8 cellular contexts compared by ENCODE assay signal in the genomic region with DNA sequence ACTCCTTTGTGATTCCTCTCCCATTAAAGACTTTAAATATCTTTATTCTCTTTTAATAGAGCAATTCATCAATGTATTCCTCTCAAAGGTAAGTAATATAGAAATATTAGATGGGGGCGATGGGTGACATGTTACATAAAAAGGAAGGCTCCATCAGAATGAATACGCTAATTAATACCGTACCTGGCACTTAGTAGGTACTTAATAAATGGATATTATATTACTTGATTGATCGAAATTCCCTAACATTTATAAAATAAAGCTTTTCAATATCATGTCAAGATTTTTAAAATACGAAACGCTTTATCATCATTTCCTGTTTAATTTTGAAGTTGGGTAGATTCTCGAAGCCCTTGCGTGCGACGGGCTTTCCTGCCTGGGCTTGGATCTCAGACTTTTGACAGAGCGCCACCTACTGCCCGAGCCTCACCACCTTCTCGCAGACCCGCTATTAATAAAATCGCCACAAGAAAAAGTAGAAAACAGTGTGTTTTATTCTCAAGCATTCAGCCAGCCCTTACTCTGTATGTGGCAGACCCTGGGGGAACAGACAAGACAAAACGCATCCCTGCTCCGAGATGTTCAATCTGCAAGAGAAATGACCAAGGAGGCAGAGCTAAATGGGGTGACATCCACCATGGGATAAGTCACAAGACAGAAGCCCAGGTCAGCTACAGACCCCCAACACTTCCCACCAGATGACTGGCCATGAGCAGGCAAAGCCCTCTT.
DNase-seq lines count a peak whose midpoint lies in the region; ATAC-seq and TF ChIP-seq lines count a peak whose summit lies in the region.

No MANE protein-coding gene starts in this region.

- H3F3A ChIP-seq in PC-9 (ENCODE audit: insufficient read depth, low read depth): peaks cover 4% of the 10 kb centered on the region; the same call in 1 of the 2 replicates

- peak; percentile 78 for TF ChIP-seq CTCF in CD4-positive, alpha-beta T cell (IDR thresholded peaks at IDR 0.05)
- TF ChIP-seq CTCF in HEK293 (tag by site-specific recombination; IDR thresholded peaks at IDR 0.05): peak; percentile 66
- peak; percentile 42 for TF ChIP-seq CTCF in PC-9 (conservative IDR thresholded peaks at IDR 0.05)

- peak; percentile 44 to 73 (median 58) for DNase-seq in CD4-positive, alpha-beta T cell
- DNase-seq in PC-9 (peak in 1 of 2 experiments; percentile 50), fibroblast of peridontal ligament (ENCODE audit: extremely low read depth) (peak; percentile 75), non-pigmented ciliary epithelial cell (ENCODE audit: low read depth) (peak; percentile 32), stromal cell of bone marrow (ENCODE audit: low read depth) (peak; percentile 66)
- peak; percentile 59 for DNase-seq in activated T-cell treated with anti-CD3 and anti-CD28 coated beads, Interleukin-2, amount 50 U/mL, for 4 hours

- H3K27me3 Mint-ChIP-seq in CD4-positive, alpha-beta T cell: peaks cover 28% of the 10 kb centered on the region
- peaks cover 16% of the 10 kb centered on the region for H3K27me3 Mint-ChIP-seq in activated T-cell treated with anti-CD3 and anti-CD28 coated beads, Interleukin-2, amount 50 U/mL, for 4 hours (ENCODE audit: low read depth)

- H3K27me3 ChIP-seq in CD4-positive, alpha-beta T cell (ENCODE audit: control insufficient read depth, insufficient read depth, low read length): peaks cover 7% of the 10 kb centered on the region
- H3K27me3 ChIP-seq in PC-9 (ENCODE audit: insufficient read depth, low read depth): no peaks in the 10 kb centered on the region

- peaks cover 5% of the 10 kb centered on the region for H3K4me1 Mint-ChIP-seq in CD4-positive, alpha-beta T cell (ENCODE audit: low read depth)
- H3K4me1 Mint-ChIP-seq in activated T-cell treated with anti-CD3 and anti-CD28 coated beads, Interleukin-2, amount 50 U/mL, for 4 hours (ENCODE audit: low read depth): peaks cover 33% of the 10 kb centered on the region

- CTCF ChIA-PET in CD4-positive, alpha-beta T cell (lab: Charles Lee): interaction anchor here (0.7 to 1.7 kb wide), 3 partner anchors 8 to 445 kb away, joined by 3 to 5 read pairs (median 4); no protein-coding TSS in a partner anchor
- CTCF ChIA-PET in HEK293 (lab: Yijun Ruan, JAX): interaction anchor here (0.6 to 3.2 kb wide), 57 partner anchors 9 to 1207 kb away, joined by 3 to 31 read pairs (median 4); no protein-coding TSS in a partner anchor
- CTCF ChIA-PET in PC-9 (lab: Charles Lee): interaction anchor here (0.6 kb wide), 2 partner anchors 379 to 553 kb away, joined by 3 read pairs; no protein-coding TSS in a partner anchor

- intact Hi-C loops in CD4-positive, alpha-beta T cell (cut with DNase I, micrococcal nuclease): loop anchor here (1.0 to 10.0 kb wide), 3 partner anchors 114 to 446 kb away; no protein-coding TSS in a partner anchor
- intact Hi-C loops in PC-9 (cut with micrococcal nuclease; ENCODE audit: unreplicated experiment): loop anchor here (2.0 kb wide), 1 partner anchor 316 kb away; no protein-coding TSS in a partner anchor

- H3K79me2 ChIP-seq in PC-9 (ENCODE audit: low read depth): no peaks in the 10 kb centered on the region

- H3K9me3 ChIP-seq in CD4-positive, alpha-beta T cell (ENCODE audit: control insufficient read depth, low read length): no peaks in the 10 kb centered on the region
- no peaks in the 10 kb centered on the region for H3K9me3 ChIP-seq in HEK293 (ENCODE audit: control insufficient read depth, insufficient read depth, low read depth, low read length)
- H3K9me3 ChIP-seq in PC-9 (ENCODE audit: insufficient read depth, low read depth): peaks cover 9% of the 10 kb centered on the region

- H3K9me2 ChIP-seq in PC-9 (ENCODE audit: insufficient read depth): no peaks in the 10 kb centered on the region

- H4K20me1 ChIP-seq in PC-9 (ENCODE audit: insufficient read depth): no peaks in the 10 kb centered on the region

- H3K4me3 ChIP-seq in HEK293 (ENCODE audit: low read depth, low read length) (no peak overlapping the region), PC-9 (no peak overlapping the region)

- no peak overlapping the region for H3K27ac Mint-ChIP-seq in CD4-positive, alpha-beta T cell

- no peak overlapping the region for H3K27ac ChIP-seq in CD4-positive, alpha-beta T cell (ENCODE audit: low read depth, low read length)
- H3K27ac ChIP-seq in HEK293 (ENCODE audit: extremely low read depth, low read depth, low read length): no peak overlapping the region
- no peak overlapping the region for H3K27ac ChIP-seq in PC-9

- H3K36me3 ChIP-seq in HEK293 (ENCODE audit: control insufficient read depth in 2 of 2, insufficient read depth in 1 of 2, low read length in 2 of 2) (no peaks in the 10 kb centered on the region), PC-9 (ENCODE audit: low read depth) (no peaks in the 10 kb centered on the region)

- ATAC-seq in CD4-positive, alpha-beta T cell (ENCODE audit: poor library complexity): peak; percentile 78
- peak; percentile 67 to 73 for ATAC-seq in activated T-cell treated with anti-CD3 and anti-CD28 coated beads, Interleukin-2, amount 50 U/mL, for 4 hours
- ATAC-seq in GM18909 (IDR thresholded peaks at IDR 0.05; ENCODE audit: poor library complexity, unreplicated experiment): no peak

- H3K36me3 Mint-ChIP-seq in CD4-positive, alpha-beta T cell (ENCODE audit: low read depth): no peaks in the 10 kb centered on the region
- H3K36me3 Mint-ChIP-seq in activated T-cell treated with anti-CD3 and anti-CD28 coated beads, Interleukin-2, amount 50 U/mL, for 4 hours (ENCODE audit: insufficient read depth): no peaks in the 10 kb centered on the region

- H2AFZ ChIP-seq in PC-9: no peak overlapping the region

- H3K4me1 ChIP-seq in HEK293 (ENCODE audit: control insufficient read depth, insufficient read depth, low read length) (no peaks in the 10 kb centered on the region; the same call in 1 of the 2 replicates), PC-9 (replicated peaks; ENCODE audit: insufficient read depth) (peaks cover 15% of the 10 kb centered on the region)

- H3K4me3 Mint-ChIP-seq in CD4-positive, alpha-beta T cell: no peak overlapping the region
- H3K4me3 Mint-ChIP-seq in activated T-cell treated with anti-CD3 and anti-CD28 coated beads, Interleukin-2, amount 50 U/mL, for 4 hours: no peak overlapping the region

- POLR2A ChIA-PET in CD4-positive, alpha-beta T cell (lab: Charles Lee): no interaction called here
- POLR2A ChIA-PET in HEK293 (lab: Yijun Ruan, JAX) (interaction anchor here (0.6 kb wide), 1 partner anchor 479 kb away, joined by 8 read pairs; no protein-coding TSS in a partner anchor), PC-9 (lab: Charles Lee; ENCODE audit: unreplicated experiment) (no interaction called here)

- no TSS peak for BruUV-seq in PC-9 (replicated peaks; lab: Mats Ljungman, UMichigan)

- no peak overlapping the region for H3K4me2 ChIP-seq in PC-9

- H3K9me3 Mint-ChIP-seq in CD4-positive, alpha-beta T cell: no peaks in the 10 kb centered on the region
- H3K9me3 Mint-ChIP-seq in activated T-cell treated with anti-CD3 and anti-CD28 coated beads, Interleukin-2, amount 50 U/mL, for 4 hours: no peaks in the 10 kb centered on the region

TF ChIP-seq in HEK293, 187 proteins besides CTCF, POLR2A, EP300 and RAD21:
- peak; percentile 83 for TF ChIP-seq ZNF654 (tag by site-specific recombination; IDR thresholded peaks at IDR 0.05; ENCODE audit: low read depth)
- no peak for TF ChIP-seq ZNF2 (tag by site-specific recombination; IDR thresholded peaks at IDR 0.05)
- TF ChIP-seq ZBTB8A (tag by site-specific recombination; IDR thresholded peaks at IDR 0.05): no peak
- TF ChIP-seq ZNF426 (tag by site-specific recombination; IDR thresholded peaks at IDR 0.05): peak; percentile 7; the same call in 1 of the 2 replicates
- no peak for TF ChIP-seq ZNF510 (tag by site-specific recombination; IDR thresholded peaks at IDR 0.05; ENCODE audit: insufficient replicate concordance)
- no peak for TF ChIP-seq ZNF792 (tag by site-specific recombination; IDR thresholded peaks at IDR 0.05)
- TF ChIP-seq ZNF514 (tag by site-specific recombination; IDR thresholded peaks at IDR 0.05): no peak
- no peak for TF ChIP-seq ZNF394 (tag by site-specific recombination; IDR thresholded peaks at IDR 0.05; ENCODE audit: borderline replicate concordance)
- no peak for TF ChIP-seq SCRT2 (tag by site-specific recombination; IDR thresholded peaks at IDR 0.05)
- TF ChIP-seq GFI1B (tag by site-specific recombination; IDR thresholded peaks at IDR 0.05): no peak
